Comparison of ENCODE assay signal across 35 cellular contexts in the genomic region with DNA sequence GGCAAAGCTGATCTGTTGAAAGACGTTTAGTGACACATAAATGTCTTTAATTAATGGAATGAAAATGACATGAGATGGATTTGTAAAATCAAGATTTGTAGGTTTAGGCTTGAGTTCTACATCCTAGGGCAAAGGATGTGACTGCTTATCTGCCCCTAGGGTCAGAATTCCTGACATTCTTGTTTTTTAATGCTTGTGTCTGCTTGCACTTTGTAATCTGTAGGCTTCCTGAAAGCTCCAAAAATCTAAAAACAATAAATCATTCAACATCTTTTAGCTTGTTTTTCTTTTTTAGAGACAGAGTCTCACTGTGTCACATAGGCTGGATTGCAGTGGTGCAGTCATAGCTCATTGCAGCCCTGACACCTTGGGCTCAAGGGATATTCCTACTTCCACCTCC.
"Had no signal": no experiment of that assay in that cellular context is flagged by ENCODE, and none has a peak within 500 bp of the region (broad histone marks: within the 10 kb centered on the region; RNA-seq: fewer than 3 reads in every experiment).

No MANE protein-coding gene starts in this region.

- H3K27ac Mint-ChIP-seq: activated naive CD4-positive, alpha-beta T cell treated with anti-CD3 and anti-CD28 coated beads for 36 hours; activated naive CD8-positive, alpha-beta T cell treated with anti-CD3 and anti-CD28 coated beads for 36 hours; activated T-helper 1 cell treated with anti-CD3 and anti-CD28 coated beads, Interleukin-12 subunit alpha, Interleukin-12 subunit beta, Interleukin-2, Interleukin-4 antibody, amounts not matched to agents 30 ng/mL and 10 ng/mL and 1 ng/mL, durations not matched to agents 14 hours and 24 hours and 36 hours; effector memory CD8-positive, alpha-beta T cell; immature natural killer cell; stimulated activated naive B cell treated with anti-CD40 and anti-IgM and Interleukin-4, amounts not matched to agents 10 μg/mL and 1 μg/mL and 100 μg/mL, for 72 hours; T-helper 1 cell treated with Interleukin-12 subunit alpha and Interleukin-12 subunit beta and Interleukin-4 antibody, amounts not matched to agents 30 μg/mL and 1 μg/mL, for 36 hours had no signal

- DNase-seq: activated CD4-positive, alpha-beta T cell treated with anti-CD3 and anti-CD28 coated beads for 48 hours; activated CD4-positive, alpha-beta T cell treated with anti-CD3 and anti-CD28 coated beads, Interleukin-2, amount 50 U/mL, for 48 hours; activated CD8-positive, alpha-beta memory T cell treated with anti-CD3 and anti-CD28 coated beads for 24 hours; activated effector memory CD4-positive, alpha-beta T cell treated with anti-CD3 and anti-CD28 coated beads, Interleukin-2, amount 50 U/mL, for 16 hours; activated naive CD4-positive, alpha-beta T cell treated with anti-CD3 and anti-CD28 coated beads for 36 hours; activated naive CD8-positive, alpha-beta T cell treated with anti-CD3 and anti-CD28 coated beads for 36 hours; activated T-cell treated with anti-CD3 and anti-CD28 coated beads, Interleukin-2, amount 50 U/mL, for 1 hour; adrenal gland; aorta; body of pancreas; effector memory CD8-positive, alpha-beta T cell; erythroblast; head of caudate nucleus; hippocampal formation; immature natural killer cell; mesenchymal stem cell; nucleus accumbens; pancreas; retina; sigmoid colon; stimulated activated CD4-positive, alpha-beta T cell treated with anti-CD3 and anti-CD28 coated beads, Interleukin-15, amount 100 ng/mL, for 24 hours; stimulated activated CD4-positive, alpha-beta T cell treated with anti-CD3 and anti-CD28 coated beads, Interleukin-2, amount 100 ng/mL, for 24 hours; stimulated activated naive B cell treated with anti-CD40 and anti-IgM and Interleukin-4, amounts not matched to agents 10 μg/mL and 1 μg/mL and 100 μg/mL, for 72 hours; SW 1271; T-helper 9 cell had no signal

- H3K4me1 ChIP-seq: adrenal gland, body of pancreas, pancreas, prostate gland, sigmoid colon had no signal

- H3K9me3 ChIP-seq: adrenal gland, body of pancreas, pancreas, prostate gland, sigmoid colon, tibial nerve had no signal

- H3K27ac ChIP-seq: adrenal gland, body of pancreas, cardiac muscle cell, coronary artery, pancreas, prostate gland, sigmoid colon, tibial nerve, VCaP had no signal

- ATAC-seq: activated CD4-positive, CD25-positive, alpha-beta regulatory T cell treated with anti-CD3 and anti-CD28 coated beads, Interleukin-2, amount 50 U/mL, for 24 hours; body of pancreas; effector memory CD8-positive, alpha-beta T cell; pancreas; stimulated activated naive B cell treated with anti-CD40 and anti-IgM and Interleukin-4, amounts not matched to agents 10 μg/mL and 1 μg/mL and 100 μg/mL, for 72 hours had no signal

- H3K9me3 Mint-ChIP-seq: activated naive CD4-positive, alpha-beta T cell treated with anti-CD3 and anti-CD28 coated beads for 36 hours; activated naive CD8-positive, alpha-beta T cell treated with anti-CD3 and anti-CD28 coated beads for 36 hours; activated T-helper 1 cell treated with anti-CD3 and anti-CD28 coated beads, Interleukin-12 subunit alpha, Interleukin-12 subunit beta, Interleukin-2, Interleukin-4 antibody, amounts not matched to agents 30 ng/mL and 10 ng/mL and 1 ng/mL, durations not matched to agents 14 hours and 24 hours and 36 hours; effector memory CD8-positive, alpha-beta T cell; immature natural killer cell; neural crest cell; stimulated activated naive B cell treated with anti-CD40 and anti-IgM and Interleukin-4, amounts not matched to agents 10 μg/mL and 1 μg/mL and 100 μg/mL, for 72 hours; T-helper 1 cell treated with Interleukin-12 subunit alpha and Interleukin-12 subunit beta and Interleukin-4 antibody, amounts not matched to agents 30 μg/mL and 1 μg/mL, for 36 hours had no signal

- H3K4me3 ChIP-seq: adrenal gland, body of pancreas, cardiac muscle cell, coronary artery, pancreas, prostate gland, sigmoid colon, smooth muscle cell, tibial nerve had no signal

- H3K36me3 ChIP-seq: adrenal gland, cardiac muscle cell, pancreas, prostate gland, sigmoid colon, tibial nerve had no signal

- H3K4me3 Mint-ChIP-seq: activated naive CD4-positive, alpha-beta T cell treated with anti-CD3 and anti-CD28 coated beads for 36 hours; activated naive CD8-positive, alpha-beta T cell treated with anti-CD3 and anti-CD28 coated beads for 36 hours; activated T-helper 1 cell treated with anti-CD3 and anti-CD28 coated beads, Interleukin-12 subunit alpha, Interleukin-12 subunit beta, Interleukin-2, Interleukin-4 antibody, amounts not matched to agents 30 ng/mL and 10 ng/mL and 1 ng/mL, durations not matched to agents 14 hours and 24 hours and 36 hours; effector memory CD8-positive, alpha-beta T cell; immature natural killer cell; neural crest cell; stimulated activated naive B cell treated with anti-CD40 and anti-IgM and Interleukin-4, amounts not matched to agents 10 μg/mL and 1 μg/mL and 100 μg/mL, for 72 hours; T-helper 1 cell treated with Interleukin-12 subunit alpha and Interleukin-12 subunit beta and Interleukin-4 antibody, amounts not matched to agents 30 μg/mL and 1 μg/mL, for 36 hours had no signal

- H3K27me3 ChIP-seq: adrenal gland, body of pancreas, cardiac muscle cell, pancreas, sigmoid colon, tibial nerve had no signal

- H3K4me1 Mint-ChIP-seq: activated naive CD8-positive, alpha-beta T cell treated with anti-CD3 and anti-CD28 coated beads for 36 hours; immature natural killer cell; neural crest cell; stimulated activated naive B cell treated with anti-CD40 and anti-IgM and Interleukin-4, amounts not matched to agents 10 μg/mL and 1 μg/mL and 100 μg/mL, for 72 hours had no signal

- H3K36me3 Mint-ChIP-seq: activated naive CD8-positive, alpha-beta T cell treated with anti-CD3 and anti-CD28 coated beads for 36 hours; immature natural killer cell; stimulated activated naive B cell treated with anti-CD40 and anti-IgM and Interleukin-4, amounts not matched to agents 10 μg/mL and 1 μg/mL and 100 μg/mL, for 72 hours had no signal
